ENCODE assay signal across 1 cellular context in genomic region chr2:232348936-232349335, GRCh38.
TF ChIP-seq lines count a peak whose summit lies in the region.

No MANE protein-coding gene starts in this region.

TF ChIP-seq in HEK293T, 16 proteins besides CTCF, POLR2A, EP300 and RAD21 (continued from another document):
- TF ChIP-seq PKNOX1 (IDR thresholded peaks at IDR 0.05), result no peak
- no peak for TF ChIP-seq FOXA1 (IDR thresholded peaks at IDR 0.05)
- no peak for TF ChIP-seq BHLHE40 (IDR thresholded peaks at IDR 0.05; ENCODE audit: borderline replicate concordance)
- no peak for TF ChIP-seq ELF4 (IDR thresholded peaks at IDR 0.05)
- TF ChIP-seq CTBP1 (IDR thresholded peaks at IDR 0.05; ENCODE audit: borderline replicate concordance), result no peak
- TF ChIP-seq SUZ12 (IDR thresholded peaks at IDR 0.05), result no peak
- no peak for TF ChIP-seq ZNF384 (IDR thresholded peaks at IDR 0.05)
